Comparison of ENCODE assay signal across 20 cellular contexts in genomic region chr7:127946081-127946480, GRCh38.
"Had no signal": no experiment of that assay in that cellular context is flagged by ENCODE, and none has a peak within 500 bp of the region (broad histone marks: within the 10 kb centered on the region; RNA-seq: fewer than 3 reads in every experiment).

No MANE protein-coding gene starts in this region.

- ATAC-seq: activated CD4-positive, alpha-beta T cell treated with anti-CD3 and anti-CD28 coated beads for 36 hours; naive thymus-derived CD4-positive, alpha-beta T cell; stimulated activated naive CD8-positive, alpha-beta T cell treated with anti-CD3 and anti-CD28 coated beads, Interleukin-15, Interleukin-2, amounts not matched to agents 100 U/mL and 50 U/mL, for 24 hours; upper lobe of right lung had no signal

- H3K27me3 ChIP-seq: right atrium auricular region, upper lobe of right lung had no signal

- H3K27ac Mint-ChIP-seq: activated B cell treated with CpG ODN at 0.5 μM for 24 hours; activated CD4-positive, alpha-beta T cell treated with anti-CD3 and anti-CD28 coated beads for 36 hours; endodermal cell; naive thymus-derived CD4-positive, alpha-beta T cell; T-helper 1 cell treated with Interleukin-12 subunit alpha and Interleukin-12 subunit beta and Interleukin-4 antibody, amounts not matched to agents 30 μg/mL and 1 μg/mL, for 36 hours had no signal

- H3K4me3 Mint-ChIP-seq: activated B cell treated with CpG ODN at 0.5 μM for 24 hours; activated CD4-positive, alpha-beta T cell treated with anti-CD3 and anti-CD28 coated beads for 36 hours; endodermal cell; naive thymus-derived CD4-positive, alpha-beta T cell; neural crest cell; T-helper 1 cell treated with Interleukin-12 subunit alpha and Interleukin-12 subunit beta and Interleukin-4 antibody, amounts not matched to agents 30 μg/mL and 1 μg/mL, for 36 hours had no signal

- H3K27me3 Mint-ChIP-seq: activated B cell treated with CpG ODN at 0.5 μM for 24 hours; activated CD4-positive, alpha-beta T cell treated with anti-CD3 and anti-CD28 coated beads for 36 hours; naive thymus-derived CD4-positive, alpha-beta T cell had no signal

- H3K27ac ChIP-seq: coronary artery, left ventricle myocardium inferior, right atrium auricular region, upper lobe of right lung had no signal

- H3K9me3 Mint-ChIP-seq: activated B cell treated with CpG ODN at 0.5 μM for 24 hours; endodermal cell; neural crest cell; T-helper 1 cell treated with Interleukin-12 subunit alpha and Interleukin-12 subunit beta and Interleukin-4 antibody, amounts not matched to agents 30 μg/mL and 1 μg/mL, for 36 hours had no signal

- H3K36me3 ChIP-seq: left ventricle myocardium inferior, right atrium auricular region, upper lobe of right lung had no signal

- DNase-seq: activated B cell treated with CpG ODN at 0.5 μM for 24 hours; activated CD4-positive, alpha-beta T cell treated with anti-CD3 and anti-CD28 coated beads for 36 hours; activated CD4-positive, alpha-beta T cell treated with anti-CD3 and anti-CD28 coated beads, Interleukin-2, amount 50 U/mL, for 48 hours; activated naive CD4-positive, alpha-beta T cell treated with Interleukin-2 at 50 U/mL for 16 hours; activated T-cell treated with anti-CD3 and anti-CD28 coated beads, Interleukin-2, amount 50 U/mL, for 48 hours; amygdala; cerebellar nuclear complex; endodermal cell; left ventricle myocardium inferior; naive thymus-derived CD4-positive, alpha-beta T cell; occipital lobe; posterior cingulate gyrus; stimulated activated CD4-positive, alpha-beta T cell treated with anti-CD3 and anti-CD28 coated beads, Interleukin-4, amount 100 ng/mL, for 24 hours; stimulated activated naive CD8-positive, alpha-beta T cell treated with anti-CD3 and anti-CD28 coated beads, Interleukin-15, Interleukin-2, amounts not matched to agents 100 U/mL and 50 U/mL, for 24 hours; T1000; upper lobe of right lung had no signal

- H3K4me3 ChIP-seq: coronary artery, left ventricle myocardium inferior, right atrium auricular region, upper lobe of right lung had no signal
